8 cellular contexts compared by ENCODE assay signal in genomic region chr3:65672876-65673815, GRCh38.
DNase-seq lines count a peak whose midpoint lies in the region; ATAC-seq and TF ChIP-seq lines count a peak whose summit lies in the region.

No MANE protein-coding gene starts in this region.

- H3K4me3 ChIP-seq in cardiac fibroblast (replicated peaks in 1 of 2; ENCODE audit: low read depth in 2 of 2, low read length in 2 of 2) (no peak overlapping the region), left lung (no peak overlapping the region), upper lobe of right lung (no peak overlapping the region)

- peak; percentile 44 for DNase-seq in COR-L47 (lab: John Stamatoyannopoulos, UW)
- peak; percentile 75 for DNase-seq in NCI-H69 (lab: John Stamatoyannopoulos, UW)
- peak; percentile 60 to 73 for DNase-seq in cardiac fibroblast (ENCODE audit: low read depth in 2 of 2)
- DNase-seq in left lung: peak in 1 of 2 donors; percentile 67
- DNase-seq in upper lobe of right lung: peak; percentile 78
- DNase-seq in middle frontal gyrus (ENCODE audit: extremely low spot score, low spot score): no peak

- no peaks in the 10 kb centered on the region for H3K4me1 ChIP-seq in left lung
- peaks cover 5% of the 10 kb centered on the region for H3K4me1 ChIP-seq in upper lobe of right lung

- H3K27ac ChIP-seq in left lung (no peak overlapping the region), upper lobe of right lung (no peak overlapping the region)

- TF ChIP-seq CTCF in cardiac fibroblast (IDR thresholded peaks at IDR 0.05; ENCODE audit: low read depth, low read length) (peak; percentile 77), left lung (IDR thresholded peaks at IDR 0.05) (peak; percentile 63), upper lobe of right lung (IDR thresholded peaks at IDR 0.05) (peak; percentile 73)

- H3K27me3 ChIP-seq in left lung: no peaks in the 10 kb centered on the region
- no peaks in the 10 kb centered on the region for H3K27me3 ChIP-seq in upper lobe of right lung

- H3K9me3 ChIP-seq in left lung (no peaks in the 10 kb centered on the region), upper lobe of right lung (no peaks in the 10 kb centered on the region)

- H3K36me3 ChIP-seq in left lung (no peaks in the 10 kb centered on the region), upper lobe of right lung (no peaks in the 10 kb centered on the region)

- ATAC-seq in GM18870 (IDR thresholded peaks at IDR 0.05; ENCODE audit: unreplicated experiment): peak; percentile 63
- peak; percentile 70 for ATAC-seq in left lung
- peak; percentile 75 for ATAC-seq in upper lobe of right lung
- ATAC-seq in HG02840 (IDR thresholded peaks at IDR 0.05; ENCODE audit: low FRiP score, unreplicated experiment): no peak

- intact Hi-C loops in left lung (cut with DNase I): no loop called here
- intact Hi-C loops in upper lobe of right lung (cut with DNase I): no loop called here
